Comparison of ENCODE assay signal across 16 cellular contexts in genomic region chr1:53390736-53391135, GRCh38.
"Had no signal": no experiment of that assay in that cellular context is flagged by ENCODE, and none has a peak within 500 bp of the region (broad histone marks: within the 10 kb centered on the region; RNA-seq: fewer than 3 reads in every experiment).

No MANE protein-coding gene starts in this region.

- H3K4me1 Mint-ChIP-seq: activated naive CD8-positive, alpha-beta T cell treated with anti-CD3 and anti-CD28 coated beads for 36 hours had no signal

- DNase-seq: activated CD4-positive, alpha-beta T cell treated with anti-CD3 and anti-CD28 coated beads for 48 hours; activated CD8-positive, alpha-beta memory T cell treated with anti-CD3 and anti-CD28 coated beads, Interleukin-2, amount 50 U/mL, for 4 hours; activated CD8-positive, alpha-beta T cell treated with anti-CD3 and anti-CD28 coated beads, Interleukin-2, amount 10 ng/mL, durations not matched to agents 7 days and 5 days; activated gamma-delta T cell; activated naive CD8-positive, alpha-beta T cell treated with anti-CD3 and anti-CD28 coated beads for 36 hours; activated T-cell treated with anti-CD3 and anti-CD28 coated beads, Interleukin-2, amount 50 U/mL, for 48 hours; central memory CD4-positive, alpha-beta T cell; dermis blood vessel endothelial cell; foreskin melanocyte; kidney glomerular epithelial cell; mesenchymal stem cell had no signal

- H3K27ac ChIP-seq: body of pancreas, epithelial cell of prostate, pancreas had no signal

- H3K27me3 ChIP-seq: body of pancreas, pancreas had no signal

- H3K36me3 Mint-ChIP-seq: activated naive CD8-positive, alpha-beta T cell treated with anti-CD3 and anti-CD28 coated beads for 36 hours had no signal

- H3K27me3 Mint-ChIP-seq: activated naive CD8-positive, alpha-beta T cell treated with anti-CD3 and anti-CD28 coated beads for 36 hours had no signal

- H3K9me3 ChIP-seq: body of pancreas, pancreas had no signal

- H3K4me1 ChIP-seq: body of pancreas, pancreas had no signal

- H3K4me3 Mint-ChIP-seq: activated CD8-positive, alpha-beta T cell treated with anti-CD3 and anti-CD28 coated beads, Interleukin-2, amount 10 ng/mL, durations not matched to agents 7 days and 5 days; activated naive CD8-positive, alpha-beta T cell treated with anti-CD3 and anti-CD28 coated beads for 36 hours; T-helper 1 cell treated with Interleukin-12 subunit alpha and Interleukin-12 subunit beta and Interleukin-4 antibody, amounts not matched to agents 30 μg/mL and 1 μg/mL, for 36 hours; WTC11 had no signal

- ATAC-seq: activated CD8-positive, alpha-beta T cell treated with anti-CD3 and anti-CD28 coated beads, Interleukin-2, amount 10 ng/mL, durations not matched to agents 7 days and 5 days; body of pancreas; WTC11 had no signal

- H3K27ac Mint-ChIP-seq: activated naive CD8-positive, alpha-beta T cell treated with anti-CD3 and anti-CD28 coated beads for 36 hours; T-helper 1 cell treated with Interleukin-12 subunit alpha and Interleukin-12 subunit beta and Interleukin-4 antibody, amounts not matched to agents 30 μg/mL and 1 μg/mL, for 36 hours; WTC11 had no signal

- H3K4me3 ChIP-seq: body of pancreas, pancreas had no signal

- H3K36me3 ChIP-seq: pancreas had no signal
